In the genomic region with DNA sequence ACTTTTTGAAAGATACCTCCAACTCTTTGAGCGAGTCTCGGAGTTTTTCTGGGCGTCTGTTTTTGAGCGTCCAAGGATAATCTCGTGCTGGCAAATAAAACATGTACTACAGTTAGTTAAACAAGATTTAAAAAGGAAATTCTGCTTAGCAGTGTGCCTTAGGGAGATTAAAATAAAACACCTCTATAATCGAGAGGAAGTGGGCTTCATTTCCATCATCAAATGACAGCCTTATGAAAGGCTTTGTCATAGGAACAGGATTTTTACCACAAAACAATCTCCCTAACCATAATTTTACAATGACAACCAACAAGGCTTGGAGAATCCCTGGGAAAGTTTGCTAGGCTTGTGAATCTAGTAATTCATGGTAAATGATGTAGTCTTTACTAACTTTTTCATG, we compare ENCODE assay signal across 1 cellular context.
TF ChIP-seq lines count a peak whose summit lies in the region.

No MANE protein-coding gene starts in this region.

TF ChIP-seq in HepG2, 621 proteins besides CTCF, POLR2A, EP300 and RAD21 (continued from another document):
- no peak for TF ChIP-seq SOX6 (IDR thresholded peaks at IDR 0.05)
- no peak for TF ChIP-seq SOX6 (CRISPR knock-in tag; IDR thresholded peaks at IDR 0.05)
- TF ChIP-seq SIX4 (CRISPR knock-in tag; IDR thresholded peaks at IDR 0.05) = no peak
- no peak for TF ChIP-seq ZNF264 (CRISPR knock-in tag; IDR thresholded peaks at IDR 0.05)
- TF ChIP-seq RELA (CRISPR knock-in tag; IDR thresholded peaks at IDR 0.05) = no peak
